8 cellular contexts compared by ENCODE assay signal in genomic region chr12:41521872-41522379, GRCh38.
DNase-seq lines count a peak whose midpoint lies in the region; ATAC-seq and TF ChIP-seq lines count a peak whose summit lies in the region.

No MANE protein-coding gene starts in this region.

- no peaks in the 10 kb centered on the region for H3K36me3 ChIP-seq in right atrium auricular region

- H3K27ac Mint-ChIP-seq in stimulated activated naive B cell treated with anti-CD40 and anti-IgM and Interleukin-4, amounts not matched to agents 10 μg/mL and 1 μg/mL and 100 μg/mL, for 72 hours, result peak overlapping the region; percentile 11

- H3K4me1 ChIP-seq in right atrium auricular region, result no peaks in the 10 kb centered on the region

- ATAC-seq in Right ventricle myocardium superior (ENCODE audit: poor library complexity) (peak; percentile 45), HG03066 (IDR thresholded peaks at IDR 0.05; ENCODE audit: low read depth, unreplicated experiment) (peak; percentile 67)
- peak; percentile 60 to 75 for ATAC-seq in stimulated activated naive B cell treated with anti-CD40 and anti-IgM and Interleukin-4, amounts not matched to agents 10 μg/mL and 1 μg/mL and 100 μg/mL, for 72 hours (replicated peaks)

- no peaks in the 10 kb centered on the region for H3K9me3 Mint-ChIP-seq in stimulated activated naive B cell treated with anti-CD40 and anti-IgM and Interleukin-4, amounts not matched to agents 10 μg/mL and 1 μg/mL and 100 μg/mL, for 72 hours

- no peaks in the 10 kb centered on the region for H3K9me3 ChIP-seq in right atrium auricular region

- no peak for DNase-seq in Right ventricle myocardium superior
- DNase-seq in right atrium auricular region (ENCODE audit: low spot score), result no peak
- peak; percentile 71 for DNase-seq in RPMI7951 (ENCODE audit: low read depth)
- DNase-seq in fibroblast of peridontal ligament (ENCODE audit: extremely low read depth), result peak; percentile 51
- no peak for DNase-seq in stimulated activated naive B cell treated with anti-CD40 and anti-IgM and Interleukin-4, amounts not matched to agents 10 μg/mL and 1 μg/mL and 100 μg/mL, for 72 hours
- DNase-seq in nucleus accumbens (lab: John Stamatoyannopoulos, UW), result no peak
- DNase-seq in amniotic stem cell (lab: John Stamatoyannopoulos, UW), result no peak

- peaks cover 0 to 3% of the 10 kb centered on the region in 2 donors for H3K4me1 Mint-ChIP-seq in stimulated activated naive B cell treated with anti-CD40 and anti-IgM and Interleukin-4, amounts not matched to agents 10 μg/mL and 1 μg/mL and 100 μg/mL, for 72 hours

- TF ChIP-seq CTCF in right atrium auricular region (IDR thresholded peaks at IDR 0.05), result no peak

- no peak overlapping the region for H3K4me3 ChIP-seq in right atrium auricular region

- H3K36me3 Mint-ChIP-seq in stimulated activated naive B cell treated with anti-CD40 and anti-IgM and Interleukin-4, amounts not matched to agents 10 μg/mL and 1 μg/mL and 100 μg/mL, for 72 hours, result no peaks in the 10 kb centered on the region

- peaks cover 0 to 4% of the 10 kb centered on the region in 2 donors for H3K27me3 Mint-ChIP-seq in stimulated activated naive B cell treated with anti-CD40 and anti-IgM and Interleukin-4, amounts not matched to agents 10 μg/mL and 1 μg/mL and 100 μg/mL, for 72 hours

- H3K27me3 ChIP-seq in right atrium auricular region, result no peaks in the 10 kb centered on the region

- peak overlapping the region; percentile 30 to 50 for H3K4me3 Mint-ChIP-seq in stimulated activated naive B cell treated with anti-CD40 and anti-IgM and Interleukin-4, amounts not matched to agents 10 μg/mL and 1 μg/mL and 100 μg/mL, for 72 hours

- peak overlapping the region in 1 of 2 donors; percentile 17 for H3K27ac ChIP-seq in right atrium auricular region

- intact Hi-C loops in Right ventricle myocardium superior (cut with DNase I), result no loop called here

Comparison
In these comparisons a context has a peak if more than half of its experiments do, and no peak if none do; other contexts are left out.
1. DNase-seq: peak in RPMI7951 (single experiment) and fibroblast of peridontal ligament (single experiment); none in Right ventricle myocardium superior (single experiment), right atrium auricular region (single experiment), stimulated activated naive B cell treated with anti-CD40 and anti-IgM and Interleukin-4, amounts not matched to agents 10 μg/mL and 1 μg/mL and 100 μg/mL, for 72 hours (single experiment), nucleus accumbens (0 of 56) and amniotic stem cell (single experiment).
2. Peak in every context shown above with its lines, with median percentiles within 50 percentile points of each other: ATAC-seq.